In genomic region chr15:98441599-98441998, GRCh38 we compare ENCODE assay signal across 19 cellular contexts.
A peak's percentile ranks its signal among the peaks of the same experiment; 100 is the strongest.
DNase-seq lines count a peak whose midpoint lies in the region; TF ChIP-seq lines count a peak whose summit lies in the region.
"Had no signal": no experiment of that assay in that cellular context is flagged by ENCODE, and none has a peak within 500 bp of the region (broad histone marks: within the 10 kb centered on the region; RNA-seq: fewer than 3 reads in every experiment).

No MANE protein-coding gene starts in this region.

- peak overlapping the region in 6 of 11 experiments; percentile 14 to 60 (median 43); a peak in 6 of 22 replicates for H3K4me2 ChIP-seq in BLaER1 treated with 17β-estradiol and CSF1 and Interleukin-3, amounts not matched to agents 10 nM and 100 nM

- no peak overlapping the region for H3K4me3 ChIP-seq in BLaER1 treated with 17β-estradiol and CSF1 and Interleukin-3, amounts not matched to agents 10 nM and 100 nM
- no peak overlapping the region for H3K4me3 ChIP-seq in esophagus muscularis mucosa
- H3K4me3 ChIP-seq: GM12878 had no signal

- no peak overlapping the region for H3K27ac Mint-ChIP-seq in osteocyte (ENCODE audit: unreplicated experiment)
- H3K27ac Mint-ChIP-seq: CD14-positive monocyte; CD4-positive, alpha-beta memory T cell; CD4-positive, CD25-positive, alpha-beta regulatory T cell; CD8-positive, alpha-beta memory T cell had no signal

- intact Hi-C loops in esophagus muscularis mucosa (cut with DNase I) = loop anchor here (10.0 kb wide), 1 partner anchor 203 kb away; the partner anchor contains the start of gene IGF1R

- peaks cover 5 to 20% (median 19%) of the 10 kb centered on the region in 10 experiments; a peak in 17 of 20 replicates for H3K4me1 ChIP-seq in BLaER1 treated with 17β-estradiol and CSF1 and Interleukin-3, amounts not matched to agents 10 nM and 100 nM
- peaks cover 0 to 3% (median 0%) of the 10 kb centered on the region in 4 donors for H3K4me1 ChIP-seq in esophagus muscularis mucosa
- H3K4me1 ChIP-seq: BE2C had no signal

- no peaks in the 10 kb centered on the region for H4K20me1 ChIP-seq in BLaER1 treated with 17β-estradiol and CSF1 and Interleukin-3, amounts not matched to agents 10 nM and 100 nM

- no peaks in the 10 kb centered on the region for H3K9me3 ChIP-seq in BLaER1 treated with 17β-estradiol and CSF1 and Interleukin-3, amounts not matched to agents 10 nM and 100 nM (replicated peaks in 1 of 11)
- no peaks in the 10 kb centered on the region for H3K9me3 ChIP-seq in esophagus muscularis mucosa
- H3K9me3 ChIP-seq: BE2C had no signal

- no peak overlapping the region for H3K27ac ChIP-seq in BLaER1 treated with 17β-estradiol and CSF1 and Interleukin-3, amounts not matched to agents 10 nM and 100 nM
- H3K27ac ChIP-seq in esophagus muscularis mucosa (replicated peaks in 1 of 4) = no peak overlapping the region

- peaks cover 21% of the 10 kb centered on the region for H3K4me1 Mint-ChIP-seq in osteocyte (ENCODE audit: unreplicated experiment)
- H3K4me1 Mint-ChIP-seq: CD4-positive, alpha-beta memory T cell; CD4-positive, CD25-positive, alpha-beta regulatory T cell; CD8-positive, alpha-beta memory T cell had no signal

- no peaks in the 10 kb centered on the region for H3K27me3 ChIP-seq in BLaER1 treated with 17β-estradiol and CSF1 and Interleukin-3, amounts not matched to agents 10 nM and 100 nM
- H3K27me3 ChIP-seq in esophagus muscularis mucosa = peaks cover 0 to 6% (median 0%) of the 10 kb centered on the region in 4 donors

- H3K9ac ChIP-seq in BLaER1 treated with 17β-estradiol and CSF1 and Interleukin-3, amounts not matched to agents 10 nM and 100 nM = no peak overlapping the region

- no peak for TF ChIP-seq CTCF in esophagus muscularis mucosa (IDR thresholded peaks at IDR 0.05)
- no peak for TF ChIP-seq CTCF in osteocyte (IDR thresholded peaks at IDR 0.05)

- no peak for TF ChIP-seq POLR2A in esophagus muscularis mucosa (IDR thresholded peaks at IDR 0.05; ENCODE audit: low read depth)

- H3K4me3 Mint-ChIP-seq in osteocyte (ENCODE audit: unreplicated experiment) = no peak overlapping the region
- H3K4me3 Mint-ChIP-seq: CD14-positive monocyte; CD4-positive, alpha-beta memory T cell; CD4-positive, CD25-positive, alpha-beta regulatory T cell; CD8-positive, alpha-beta memory T cell had no signal

- H3K36me3 ChIP-seq in BLaER1 treated with 17β-estradiol and CSF1 and Interleukin-3, amounts not matched to agents 10 nM and 100 nM = no peaks in the 10 kb centered on the region
- no peaks in the 10 kb centered on the region for H3K36me3 ChIP-seq in esophagus muscularis mucosa
- H3K36me3 ChIP-seq: BE2C had no signal

- peaks cover 24% of the 10 kb centered on the region for H3K27me3 Mint-ChIP-seq in osteocyte (ENCODE audit: unreplicated experiment)
- H3K27me3 Mint-ChIP-seq: CD4-positive, CD25-positive, alpha-beta regulatory T cell had no signal

- whole genome bisulfite sequencing in esophagus muscularis mucosa = 75% methylated on average over 5 of the region's 5 CpGs

- no peaks in the 10 kb centered on the region for H3K9me3 Mint-ChIP-seq in osteocyte (ENCODE audit: unreplicated experiment)
- H3K9me3 Mint-ChIP-seq: CD4-positive, CD25-positive, alpha-beta regulatory T cell had no signal

- TF ChIP-seq EP300 in esophagus muscularis mucosa (IDR thresholded peaks at IDR 0.05) = no peak

- H3K36me3 Mint-ChIP-seq in osteocyte (ENCODE audit: unreplicated experiment) = no peaks in the 10 kb centered on the region
- H3K36me3 Mint-ChIP-seq: CD14-positive monocyte; CD4-positive, alpha-beta memory T cell; CD4-positive, CD25-positive, alpha-beta regulatory T cell; CD8-positive, alpha-beta memory T cell had no signal

- DNase-seq in esophagus muscularis mucosa (ENCODE audit: extremely low spot score) (peak; percentile 55), osteocyte (ENCODE audit: extremely low spot score, unreplicated experiment) (peak; percentile 34), NCI-H2081 treated with DMSO at 0.1 percent for 48 hours (lab: John Stamatoyannopoulos, UW) (no peak), middle frontal gyrus (ENCODE audit: extremely low spot score, low spot score) (no peak), OCI-M2 (lab: John Stamatoyannopoulos, UW; ENCODE audit: unreplicated experiment) (no peak)
- DNase-seq: 8988T; ACHN; BE2C; CD4-positive, alpha-beta memory T cell; CD8-positive, alpha-beta memory T cell; COR-L47; DMS 273 treated with DMSO at 0.1 percent for 48 hours; DMS79; DND-41; GDM1 had no signal

Comparison
In these comparisons a context has a peak if more than half of its experiments do, and no peak if none do; other contexts are left out.
1. DNase-seq: peak in esophagus muscularis mucosa (single experiment) and osteocyte (single experiment); none in NCI-H2081 treated with DMSO at 0.1 percent for 48 hours (single experiment), middle frontal gyrus (single experiment) and OCI-M2 (single experiment).